Comparison of ENCODE assay signal across 8 cellular contexts in genomic region chr5:79560774-79561524, GRCh38. TPM values are rescaled to one million over a fixed set of nuclear protein-coding genes. Genes with fewer than 3 reads are reported as not detected.
DNase-seq lines count a peak whose midpoint lies in the region; ATAC-seq, FAIRE-seq and TF ChIP-seq lines count a peak whose summit lies in the region.

No MANE protein-coding gene starts in this region.

- H3K27me3 Mint-ChIP-seq in endodermal cell (ENCODE audit: insufficient read depth): peaks cover 49% of the 10 kb centered on the region

- no peaks in the 10 kb centered on the region for H3K36me3 Mint-ChIP-seq in endodermal cell (ENCODE audit: low read depth)

- TF ChIP-seq CTCF in endodermal cell (conservative IDR thresholded peaks at IDR 0.05): no peak
- no peak for TF ChIP-seq CTCF in HepG2 (CRISPR knock-in tag; IDR thresholded peaks at IDR 0.05)
- TF ChIP-seq CTCF in stomach (IDR thresholded peaks at IDR 0.05): no peak

- H3K79me2 ChIP-seq in HepG2 (ENCODE audit: insufficient read depth, low read length): no peaks in the 10 kb centered on the region

- H3K36me3 ChIP-seq in SK-N-MC (ENCODE audit: insufficient read depth, low read length) (no peaks in the 10 kb centered on the region), endodermal cell (ENCODE audit: control insufficient read depth, insufficient read depth, low read length) (no peaks in the 10 kb centered on the region), HepG2 (replicated peaks in 1 of 2; ENCODE audit: control insufficient read depth in 1 of 2, insufficient read depth in 2 of 2, low read length in 2 of 2) (no peaks in the 10 kb centered on the region), stomach (no peaks in the 10 kb centered on the region)

- intact Hi-C loops in HepG2 (cut with micrococcal nuclease; ENCODE audit: unreplicated experiment): no loop called here
- intact Hi-C loops in stomach (cut with DNase I; ENCODE audit: low total_unique reads): no loop called here

- H3K27ac ChIP-seq in SK-N-MC (peak overlapping the region; percentile 85), endodermal cell (ENCODE audit: low read depth, low read length) (no peak overlapping the region), HepG2 (ENCODE audit: extremely low read length, insufficient read depth, low read length) (no peak overlapping the region), stomach (no peak overlapping the region)

- in situ Hi-C loops in HepG2 (cut with HindIII; ENCODE audit: extremely low pct_ligation_motif_present, low pct_unique_long_range_greater_than_20kb): no loop called here

- POLR2A ChIA-PET in HepG2 (lab: Yijun Ruan, JAX): no interaction called here

- no peaks in the 10 kb centered on the region for H4K20me1 ChIP-seq in HepG2 (ENCODE audit: insufficient read depth, low read length)

- CTCF ChIA-PET in HepG2 (lab: Yijun Ruan, JAX; ENCODE audit: low intra/inter-chr PET ratio, low total read pairs): no interaction called here

- no peak for TF ChIP-seq RAD21 in HepG2 (CRISPR knock-in tag; IDR thresholded peaks at IDR 0.05)

- FAIRE-seq in HepG2 (lab: Jason Lieb, UNC): no peak

- H3K4me1 ChIP-seq in endodermal cell (ENCODE audit: control insufficient read depth, insufficient read depth, low read length) (no peaks in the 10 kb centered on the region), HepG2 (ENCODE audit: insufficient read depth, low read length) (peaks cover 20% of the 10 kb centered on the region), stomach (peaks cover 0 to 6% (median 0%) of the 10 kb centered on the region in 4 donors)

- ATAC-seq in GM18519 (IDR thresholded peaks at IDR 0.05; ENCODE audit: low FRiP score, unreplicated experiment) (peak; percentile 65), HG02763 (IDR thresholded peaks at IDR 0.05; ENCODE audit: unreplicated experiment) (peak; percentile 71), HepG2 (no peak), GM18870 (IDR thresholded peaks at IDR 0.05; ENCODE audit: unreplicated experiment) (no peak)

- no peak overlapping the region for H3K4me2 ChIP-seq in HepG2 (ENCODE audit: low read depth, low read length)

- BruUV-seq in HepG2 (replicated peaks; lab: Mats Ljungman, UMichigan): no TSS peak

- no peak overlapping the region for H3K9ac ChIP-seq in SK-N-MC (ENCODE audit: insufficient read length)
- H3K9ac ChIP-seq in endodermal cell (ENCODE audit: extremely low read depth, low read length, poor library complexity, severe bottlenecking): no peak overlapping the region
- H3K9ac ChIP-seq in HepG2 (ENCODE audit: insufficient read depth, low read depth, low read length): no peak overlapping the region

- WGBS in endodermal cell (ENCODE audit: insufficient coverage in 1 of 2, insufficient read length in 1 of 2), 2 experiments: 84 to 93% methylated on average over 2 to 4 of the region's 4 CpGs
- 86% methylated on average over 4 of the region's 4 CpGs for WGBS in HepG2 (ENCODE audit: low lambda C conversion rate)
- 71 to 91% (median 82%) methylated on average over 4 of the region's 4 CpGs for WGBS in stomach, 5 donors

- no peaks in the 10 kb centered on the region for H3K9me3 Mint-ChIP-seq in endodermal cell

- peaks cover 8% of the 10 kb centered on the region for H3K4me1 Mint-ChIP-seq in endodermal cell

- H3K27ac Mint-ChIP-seq in endodermal cell: no peak overlapping the region

- no peak overlapping the region for H2AFZ ChIP-seq in HepG2 (ENCODE audit: low read length)

- H3K4me3 ChIP-seq in SK-N-MC: no peak overlapping the region
- no peak overlapping the region for H3K4me3 ChIP-seq in endodermal cell (ENCODE audit: low read length)
- no peak overlapping the region for H3K4me3 ChIP-seq in HepG2 (replicated peaks in 1 of 3; ENCODE audit: insufficient read depth in 1 of 3, low read depth in 2 of 3, low read length in 3 of 3)
- H3K4me3 ChIP-seq in stomach: no peak overlapping the region

- TF ChIP-seq POLR2A in HepG2 (IDR thresholded peaks at IDR 0.05; ENCODE audit: insufficient read depth in 1 of 2, low read depth in 2 of 2, low read length in 2 of 2) (no peak), stomach (IDR thresholded peaks at IDR 0.05) (no peak)

- peaks cover 60% of the 10 kb centered on the region for H3K27me3 ChIP-seq in endodermal cell (ENCODE audit: control insufficient read depth, insufficient read depth, low read length, poor library complexity, severe bottlenecking)
- H3K27me3 ChIP-seq in HepG2 (ENCODE audit: control insufficient read depth in 1 of 2, insufficient read depth in 2 of 2, low read length in 2 of 2): no peaks in the 10 kb centered on the region
- H3K27me3 ChIP-seq in stomach: no peaks in the 10 kb centered on the region

- no peaks in the 10 kb centered on the region for H3K9me3 ChIP-seq in SK-N-MC (ENCODE audit: low read depth, low read length)
- no peaks in the 10 kb centered on the region for H3K9me3 ChIP-seq in endodermal cell (ENCODE audit: control insufficient read depth, low read length)
- H3K9me3 ChIP-seq in HepG2 (ENCODE audit: low read length): no peaks in the 10 kb centered on the region
- no peaks in the 10 kb centered on the region for H3K9me3 ChIP-seq in stomach

- no peak for DNase-seq in SK-N-MC (ENCODE audit: low read depth, low spot score)
- peak; percentile 62 for DNase-seq in myocyte (ENCODE audit: low read depth)
- no peak for DNase-seq in endodermal cell
- DNase-seq in HepG2 (ENCODE audit: low spot score): no peak
- DNase-seq in stomach: no peak

- no peak for TF ChIP-seq EP300 in HepG2 (IDR thresholded peaks at IDR 0.05; ENCODE audit: low read depth in 2 of 2, low read length in 2 of 2)
- no peak for TF ChIP-seq EP300 in HepG2 (CRISPR knock-in tag; IDR thresholded peaks at IDR 0.05; ENCODE audit: borderline replicate concordance)
- TF ChIP-seq EP300 in stomach (IDR thresholded peaks at IDR 0.05): no peak

- H3K4me3 Mint-ChIP-seq in endodermal cell: no peak overlapping the region

TF ChIP-seq in HepG2, 621 proteins besides CTCF, POLR2A, EP300 and RAD21 (continues in another document):
- TF ChIP-seq ZC3H4 (CRISPR knock-in tag; IDR thresholded peaks at IDR 0.05; ENCODE audit: borderline replicate concordance): no peak

RNA-seq across cellular contexts. Expression of gene HOMER1, which starts 47.0 kb away (rescaled TPM):
- 22.4 and 24.6 TPM in 2 replicates for total RNA-seq in myocyte
- polyA plus RNA-seq in myocyte (2012): 9.7 TPM
- total RNA-seq in endodermal cell: 10 to 100 TPM; 42.4 to 43.3 TPM
- 17.7 TPM for polyA plus RNA-seq in endodermal cell (2013, experiment 1 of 2)
- polyA plus RNA-seq in endodermal cell (2013, experiment 2 of 2): 20.7 TPM
- total RNA-seq in HepG2 (2016; rRNA removed; fragmentation: Illumina TruSeq; extraction: Trizol): 24.8 and 31.4 TPM in 2 replicates
- total RNA-seq in HepG2 (2016; cell fraction: cytosol; rRNA removed; fragmentation: Illumina TruSeq; extraction: Trizol; ENCODE audit: low read depth): 63.5 and 72.4 TPM in 2 replicates
- 23.8 and 29.0 TPM in 2 replicates for total RNA-seq in HepG2 (2016; cell fraction: insoluble cytoplasmic fraction; rRNA removed; fragmentation: Illumina TruSeq; extraction: Trizol)
- 36.4 and 39.5 TPM in 2 replicates for total RNA-seq in HepG2 (2016; cell fraction: membrane; rRNA removed; fragmentation: Illumina TruSeq; extraction: Trizol)
- total RNA-seq in HepG2 (2016; cell fraction: nucleus; rRNA removed; fragmentation: Illumina TruSeq; extraction: Trizol): 18.7 and 22.3 TPM in 2 replicates
- polyA plus RNA-seq in HepG2 (2011; rRNA removed): 4.3 and 5.3 TPM in 2 replicates
- 2.2 and 3.4 TPM in 2 replicates for polyA plus RNA-seq in HepG2 (2011; cell fraction: cytosol; rRNA removed)
- polyA plus RNA-seq in HepG2 (2011; cell fraction: nucleus; rRNA removed): 2.8 and 4.3 TPM in 2 replicates
- polyA plus RNA-seq in HepG2 (2012): 11.3 and 15.0 TPM in 2 replicates
- polyA plus RNA-seq in HepG2 (2016; cell fraction: cytosol; fragmentation: Illumina TruSeq; extraction: Trizol; ENCODE audit: low read depth): 1.2 and 1.7 TPM in 2 replicates
- 15.2 and 16.0 TPM in 2 replicates for polyA plus RNA-seq in HepG2 (2016; cell fraction: insoluble cytoplasmic fraction; fragmentation: Illumina TruSeq; extraction: Trizol; ENCODE audit: low read depth)
- 7.1 and 7.5 TPM in 2 replicates for polyA plus RNA-seq in HepG2 (2016; cell fraction: membrane; fragmentation: Illumina TruSeq; extraction: Trizol; ENCODE audit: low read depth)
- 11.2 and 12.4 TPM in 2 replicates for polyA plus RNA-seq in HepG2 (2016; cell fraction: nucleus; fragmentation: Illumina TruSeq; extraction: Trizol; ENCODE audit: insufficient read depth, low read depth)
- polyA minus RNA-seq in HepG2 (2011; rRNA and poly(A)+ RNA removed; ENCODE audit: low replicate concordance): 1.1 and 6.4 TPM in 2 replicates
- polyA minus RNA-seq in HepG2 (2011; cell fraction: cytosol; rRNA and poly(A)+ RNA removed): 20.0 and 24.9 TPM in 2 replicates
- polyA minus RNA-seq in HepG2 (2011; cell fraction: nucleus; rRNA and poly(A)+ RNA removed): 44.4 and 53.0 TPM in 2 replicates
- 10 to 100 TPM in 3 of 5 donors, 1 to 10 TPM in 2; 2.7 to 21.6 (median 13.6) TPM for total RNA-seq in stomach
- 1 to 10 TPM in 2 of 3 donors, under 1 TPM in 1; 0.85 to 2.3 (median 2.1) TPM for polyA plus RNA-seq in stomach

RNA-seq across cellular contexts. Expression of gene TENT2, which starts 51.3 kb away (rescaled TPM):
- total RNA-seq in myocyte: 23.5 and 31.5 TPM in 2 replicates
- 17.1 TPM for polyA plus RNA-seq in myocyte (2012)
- 10 to 100 TPM; 39.8 to 51.1 TPM for total RNA-seq in endodermal cell
- 27.2 TPM for polyA plus RNA-seq in endodermal cell (2013, experiment 1 of 2)
- polyA plus RNA-seq in endodermal cell (2013, experiment 2 of 2): 30.1 TPM
- total RNA-seq in HepG2 (2016; rRNA removed; fragmentation: Illumina TruSeq; extraction: Trizol): 32.3 and 44.3 TPM in 2 replicates
- total RNA-seq in HepG2 (2016; cell fraction: cytosol; rRNA removed; fragmentation: Illumina TruSeq; extraction: Trizol; ENCODE audit: low read depth): 17.6 and 19.3 TPM in 2 replicates
- 27.8 and 42.6 TPM in 2 replicates for total RNA-seq in HepG2 (2016; cell fraction: insoluble cytoplasmic fraction; rRNA removed; fragmentation: Illumina TruSeq; extraction: Trizol)
- total RNA-seq in HepG2 (2016; cell fraction: membrane; rRNA removed; fragmentation: Illumina TruSeq; extraction: Trizol): 15.0 and 15.5 TPM in 2 replicates
- total RNA-seq in HepG2 (2016; cell fraction: nucleus; rRNA removed; fragmentation: Illumina TruSeq; extraction: Trizol): 103 and 117 TPM in 2 replicates
- 32.7 and 55.5 TPM in 2 replicates for polyA plus RNA-seq in HepG2 (2011; rRNA removed)
- polyA plus RNA-seq in HepG2 (2011; cell fraction: cytosol; rRNA removed): 16.0 and 17.9 TPM in 2 replicates
- polyA plus RNA-seq in HepG2 (2011; cell fraction: nucleus; rRNA removed): 55.4 and 55.9 TPM in 2 replicates
- polyA plus RNA-seq in HepG2 (2012): 20.1 and 24.6 TPM in 2 replicates
- 1.4 and 1.6 TPM in 2 replicates for polyA plus RNA-seq in HepG2 (2016; cell fraction: cytosol; fragmentation: Illumina TruSeq; extraction: Trizol; ENCODE audit: low read depth)
- 33.5 and 35.6 TPM in 2 replicates for polyA plus RNA-seq in HepG2 (2016; cell fraction: insoluble cytoplasmic fraction; fragmentation: Illumina TruSeq; extraction: Trizol; ENCODE audit: low read depth)
- 4.3 and 4.6 TPM in 2 replicates for polyA plus RNA-seq in HepG2 (2016; cell fraction: membrane; fragmentation: Illumina TruSeq; extraction: Trizol; ENCODE audit: low read depth)
- 104 and 107 TPM in 2 replicates for polyA plus RNA-seq in HepG2 (2016; cell fraction: nucleus; fragmentation: Illumina TruSeq; extraction: Trizol; ENCODE audit: insufficient read depth, low read depth)
- 34.0 and 42.0 TPM in 2 replicates for polyA minus RNA-seq in HepG2 (2011; rRNA and poly(A)+ RNA removed; ENCODE audit: low replicate concordance)
- 15.8 and 18.5 TPM in 2 replicates for polyA minus RNA-seq in HepG2 (2011; cell fraction: cytosol; rRNA and poly(A)+ RNA removed)
- polyA minus RNA-seq in HepG2 (2011; cell fraction: nucleus; rRNA and poly(A)+ RNA removed): 171 and 187 TPM in 2 replicates
- total RNA-seq in stomach: 100 to 1,000 TPM in 2 of 5 donors, 10 to 100 TPM in 3; 13.9 to 306 (median 74.9) TPM
- 10 to 100 TPM; 10.0 to 20.4 (median 13.0) TPM for polyA plus RNA-seq in stomach

Comparison
In these comparisons a context has a peak if more than half of its experiments do, and no peak if none do; other contexts are left out.
1. ATAC-seq: peak in GM18519 (single experiment) and HG02763 (single experiment); none in HepG2 (single experiment) and GM18870 (single experiment).